In the genomic region with DNA sequence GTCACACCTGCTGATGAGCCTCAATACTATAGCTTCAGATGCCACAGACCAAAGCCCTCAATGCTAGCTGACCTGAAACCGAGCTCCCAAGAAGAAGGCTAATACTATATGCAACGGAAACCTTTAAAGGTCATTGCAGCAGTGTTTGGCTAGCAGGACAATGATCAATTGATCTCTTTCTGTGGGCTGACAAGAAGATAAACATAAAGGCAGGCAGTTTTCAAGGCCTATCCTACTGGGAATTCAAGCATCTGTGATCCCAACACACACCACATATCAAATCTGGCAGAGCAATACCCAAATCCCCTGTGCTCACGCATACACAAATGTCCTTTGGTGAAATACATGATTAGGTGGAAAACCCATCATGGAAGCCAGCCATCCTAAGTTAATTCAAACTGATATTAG, we compare ENCODE assay signal across 1 cellular context.
TF ChIP-seq lines count a peak whose summit lies in the region.

No MANE protein-coding gene starts in this region.

TF ChIP-seq in HepG2, 621 proteins besides CTCF, POLR2A, EP300 and RAD21 (continued from another document and continues in another):
- TF ChIP-seq AHDC1 (CRISPR knock-in tag; IDR thresholded peaks at IDR 0.05; ENCODE audit: borderline replicate concordance) (peak; percentile 95), ZNF75D (CRISPR knock-in tag; IDR thresholded peaks at IDR 0.05; ENCODE audit: borderline replicate concordance) (no peak), NKX3-1 (CRISPR knock-in tag; IDR thresholded peaks at IDR 0.05) (no peak), KDM6A (CRISPR knock-in tag; IDR thresholded peaks at IDR 0.05; ENCODE audit: low read depth) (peak; percentile 34; the same call in 1 of the 2 replicates), SP2 (CRISPR knock-in tag; IDR thresholded peaks at IDR 0.05) (no peak), HOXA5 (CRISPR knock-in tag; IDR thresholded peaks at IDR 0.05) (peak; percentile 53; the same call in 1 of the 2 replicates), ZNF350 (CRISPR knock-in tag; IDR thresholded peaks at IDR 0.05; ENCODE audit: borderline replicate concordance, low read depth) (no peak), TBX3 (IDR thresholded peaks at IDR 0.05; ENCODE audit: borderline replicate concordance) (no peak), FOXJ3 (CRISPR knock-in tag; IDR thresholded peaks at IDR 0.05; ENCODE audit: borderline replicate concordance) (peak; percentile 76; the same call in 1 of the 2 replicates), ZBTB3 (CRISPR knock-in tag; IDR thresholded peaks at IDR 0.05; ENCODE audit: borderline replicate concordance, low read depth) (no peak), ZNF263 (CRISPR knock-in tag; IDR thresholded peaks at IDR 0.05) (no peak), ZNF776 (CRISPR knock-in tag; IDR thresholded peaks at IDR 0.05) (no peak), PHF5A (CRISPR knock-in tag; IDR thresholded peaks at IDR 0.05; ENCODE audit: low read depth, unreplicated experiment) (peak; percentile 51), ZNF484 (CRISPR knock-in tag; IDR thresholded peaks at IDR 0.05; ENCODE audit: borderline replicate concordance, low read depth) (no peak), MIXL1 (CRISPR knock-in tag; IDR thresholded peaks at IDR 0.05) (peak; percentile 72; the same call in 1 of the 2 replicates), ZNF253 (CRISPR knock-in tag; IDR thresholded peaks at IDR 0.05; ENCODE audit: borderline replicate concordance) (no peak), ZNF24 (IDR thresholded peaks at IDR 0.05) (no peak), PITX1 (CRISPR knock-in tag; IDR thresholded peaks at IDR 0.05) (peak; percentile 74; the same call in 1 of the 2 replicates), ZNF766 (CRISPR knock-in tag; IDR thresholded peaks at IDR 0.05; ENCODE audit: borderline replicate concordance) (no peak), KAT8 (CRISPR knock-in tag; IDR thresholded peaks at IDR 0.05) (no peak; the same call in 1 of the 2 replicates), CBX2 (IDR thresholded peaks at IDR 0.05; ENCODE audit: low read depth, low read length) (no peak), CBX2 (CRISPR knock-in tag; IDR thresholded peaks at IDR 0.05; ENCODE audit: low read depth) (no peak), ERF (CRISPR knock-in tag; IDR thresholded peaks at IDR 0.05) (no peak), ZSCAN31 (CRISPR knock-in tag; IDR thresholded peaks at IDR 0.05; ENCODE audit: low read depth) (peak; percentile 79; the same call in 1 of the 2 replicates), ZFP82 (CRISPR knock-in tag; IDR thresholded peaks at IDR 0.05; ENCODE audit: borderline replicate concordance) (0 out of 2 replicates have a peak, but pooled peaks have one; percentile 50), MED13 (CRISPR knock-in tag; IDR thresholded peaks at IDR 0.05) (no peak), DR1 (CRISPR knock-in tag; IDR thresholded peaks at IDR 0.05) (peak; percentile 49; the same call in 1 of the 2 replicates), HDAC6 (IDR thresholded peaks at IDR 0.05; ENCODE audit: low read depth, low read length) (no peak), ZNF780A (CRISPR knock-in tag; IDR thresholded peaks at IDR 0.05) (no peak), IRF1 (CRISPR knock-in tag; IDR thresholded peaks at IDR 0.05; ENCODE audit: low read depth) (no peak), ZBTB14 (CRISPR knock-in tag; IDR thresholded peaks at IDR 0.05) (no peak), IRX3 (CRISPR knock-in tag; IDR thresholded peaks at IDR 0.05; ENCODE audit: borderline replicate concordance, low read depth) (no peak), FLYWCH1 (CRISPR knock-in tag; IDR thresholded peaks at IDR 0.05) (no peak), SKI (IDR thresholded peaks at IDR 0.05; ENCODE audit: partially characterized antibody) (no peak), ZNF572 (CRISPR knock-in tag; IDR thresholded peaks at IDR 0.05) (no peak), PHF20 (CRISPR knock-in tag; IDR thresholded peaks at IDR 0.05) (no peak), ZNF556 (CRISPR knock-in tag; IDR thresholded peaks at IDR 0.05; ENCODE audit: borderline replicate concordance) (no peak), ZFP37 (CRISPR knock-in tag; IDR thresholded peaks at IDR 0.05; ENCODE audit: borderline replicate concordance) (no peak), FOXK1 (CRISPR knock-in tag; IDR thresholded peaks at IDR 0.05; ENCODE audit: borderline replicate concordance, low read depth) (no peak), PCBP1 (IDR thresholded peaks at IDR 0.05; ENCODE audit: borderline replicate concordance, low read depth, low read length) (no peak), ZNF7 (CRISPR knock-in tag; IDR thresholded peaks at IDR 0.05) (peak; percentile 89), SUZ12 (IDR thresholded peaks at IDR 0.05; ENCODE audit: low read depth, low read length) (no peak), ZNF879 (CRISPR knock-in tag; IDR thresholded peaks at IDR 0.05) (no peak), SMAD3 (CRISPR knock-in tag; IDR thresholded peaks at IDR 0.05) (peak; percentile 72), MYC (CRISPR knock-in tag; IDR thresholded peaks at IDR 0.05; ENCODE audit: borderline replicate concordance) (no peak), REXO4 (CRISPR knock-in tag; IDR thresholded peaks at IDR 0.05; ENCODE audit: borderline replicate concordance) (no peak), ELF4 (CRISPR knock-in tag; IDR thresholded peaks at IDR 0.05; ENCODE audit: borderline replicate concordance) (no peak), ZNF552 (CRISPR knock-in tag; IDR thresholded peaks at IDR 0.05; ENCODE audit: borderline replicate concordance) (no peak), ZNF740 (CRISPR knock-in tag; IDR thresholded peaks at IDR 0.05) (no peak), TAF1 (CRISPR knock-in tag; IDR thresholded peaks at IDR 0.05) (no peak), ZNF589 (CRISPR knock-in tag; conservative IDR thresholded peaks at IDR 0.05) (no peak), WIZ (CRISPR knock-in tag; IDR thresholded peaks at IDR 0.05) (no peak), ZGPAT (CRISPR knock-in tag; IDR thresholded peaks at IDR 0.05) (peak; percentile 71), NFRKB (IDR thresholded peaks at IDR 0.05) (no peak), RXRA (CRISPR knock-in tag; IDR thresholded peaks at IDR 0.05) (no peak), MXD3 (CRISPR knock-in tag; IDR thresholded peaks at IDR 0.05) (0 out of 2 replicates have a peak, but pooled peaks have one; percentile 3), SIN3A (IDR thresholded peaks at IDR 0.05; ENCODE audit: borderline replicate concordance, low read depth, low read length) (no peak), ZNF317 (CRISPR knock-in tag; IDR thresholded peaks at IDR 0.05) (no peak; the same call in 1 of the 2 replicates)
- TF ChIP-seq, protein P1, sequence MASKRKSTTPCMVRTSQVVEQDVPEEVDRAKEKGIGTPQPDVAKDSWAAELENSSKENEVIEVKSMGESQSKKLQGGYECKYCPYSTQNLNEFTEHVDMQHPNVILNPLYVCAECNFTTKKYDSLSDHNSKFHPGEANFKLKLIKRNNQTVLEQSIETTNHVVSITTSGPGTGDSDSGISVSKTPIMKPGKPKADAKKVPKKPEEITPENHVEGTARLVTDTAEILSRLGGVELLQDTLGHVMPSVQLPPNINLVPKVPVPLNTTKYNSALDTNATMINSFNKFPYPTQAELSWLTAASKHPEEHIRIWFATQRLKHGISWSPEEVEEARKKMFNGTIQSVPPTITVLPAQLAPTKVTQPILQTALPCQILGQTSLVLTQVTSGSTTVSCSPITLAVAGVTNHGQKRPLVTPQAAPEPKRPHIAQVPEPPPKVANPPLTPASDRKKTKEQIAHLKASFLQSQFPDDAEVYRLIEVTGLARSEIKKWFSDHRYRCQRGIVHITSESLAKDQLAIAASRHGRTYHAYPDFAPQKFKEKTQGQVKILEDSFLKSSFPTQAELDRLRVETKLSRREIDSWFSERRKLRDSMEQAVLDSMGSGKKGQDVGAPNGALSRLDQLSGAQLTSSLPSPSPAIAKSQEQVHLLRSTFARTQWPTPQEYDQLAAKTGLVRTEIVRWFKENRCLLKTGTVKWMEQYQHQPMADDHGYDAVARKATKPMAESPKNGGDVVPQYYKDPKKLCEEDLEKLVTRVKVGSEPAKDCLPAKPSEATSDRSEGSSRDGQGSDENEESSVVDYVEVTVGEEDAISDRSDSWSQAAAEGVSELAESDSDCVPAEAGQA (IDR thresholded peaks at IDR 0.05; ENCODE audit: low read depth), result no peak
- TF ChIP-seq, protein P1 (CRISPR knock-in tag; IDR thresholded peaks at IDR 0.05; ENCODE audit: borderline replicate concordance), result no peak
